Comparison of ENCODE assay signal across 1 cellular context in the genomic region with DNA sequence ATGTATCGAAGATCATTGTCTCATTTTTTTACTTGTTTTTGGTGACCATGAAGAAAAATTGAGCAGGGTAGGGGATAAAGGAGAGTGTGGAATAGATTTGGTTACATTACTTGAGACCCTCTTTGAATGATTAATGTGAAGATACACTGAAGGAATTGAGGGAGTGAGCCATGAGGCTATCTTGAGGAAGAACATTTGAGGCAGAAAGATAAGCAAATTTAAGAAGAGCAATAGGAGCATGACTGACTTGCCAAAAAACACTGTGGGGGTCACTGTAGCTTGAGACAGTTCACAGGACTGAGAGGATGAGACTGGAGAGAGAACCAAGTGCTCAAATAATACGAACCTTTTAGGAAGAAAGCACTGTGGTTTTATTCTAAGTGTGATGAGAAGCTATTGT.
TF ChIP-seq lines count a peak whose summit lies in the region.

No MANE protein-coding gene starts in this region.

TF ChIP-seq in H1, 55 proteins besides CTCF, POLR2A, EP300 and RAD21:
- TF ChIP-seq POLR2AphosphoS5 (IDR thresholded peaks at IDR 0.05; ENCODE audit: low read depth, low read length): no peak
- TF ChIP-seq ZNF274 (IDR thresholded peaks at IDR 0.05; ENCODE audit: borderline replicate concordance, extremely low read depth, low read length): no peak
- TF ChIP-seq BACH1 (IDR thresholded peaks at IDR 0.05; ENCODE audit: low read length): no peak
- no peak for TF ChIP-seq CREB1 (IDR thresholded peaks at IDR 0.05)
- no peak for TF ChIP-seq RBBP5 (IDR thresholded peaks at IDR 0.05; ENCODE audit: borderline replicate concordance, low read depth, low read length)
- no peak for TF ChIP-seq RXRA (IDR thresholded peaks at IDR 0.05; ENCODE audit: insufficient read depth, low read depth, low read length)
- TF ChIP-seq NANOG (IDR thresholded peaks at IDR 0.05; ENCODE audit: insufficient read depth, low read depth, low read length, poor library complexity, severe bottlenecking): no peak
- TF ChIP-seq TCF12 (IDR thresholded peaks at IDR 0.05; ENCODE audit: low read depth, low read length): no peak
- no peak for TF ChIP-seq SP4 (IDR thresholded peaks at IDR 0.05; ENCODE audit: low read length)
- TF ChIP-seq SAP30 (IDR thresholded peaks at IDR 0.05; ENCODE audit: insufficient read depth, insufficient replicate concordance, low read length): no peak
- no peak for TF ChIP-seq CBX8 (IDR thresholded peaks at IDR 0.05; ENCODE audit: borderline replicate concordance, low read depth, low read length)
- no peak for TF ChIP-seq RNF2 (IDR thresholded peaks at IDR 0.05; ENCODE audit: borderline replicate concordance, low read depth, low read length, missing control alignments, poor library complexity, severe bottlenecking)
- no peak for TF ChIP-seq POU5F1 (IDR thresholded peaks at IDR 0.05; ENCODE audit: low read depth, low read length)
- TF ChIP-seq, protein P1, sequence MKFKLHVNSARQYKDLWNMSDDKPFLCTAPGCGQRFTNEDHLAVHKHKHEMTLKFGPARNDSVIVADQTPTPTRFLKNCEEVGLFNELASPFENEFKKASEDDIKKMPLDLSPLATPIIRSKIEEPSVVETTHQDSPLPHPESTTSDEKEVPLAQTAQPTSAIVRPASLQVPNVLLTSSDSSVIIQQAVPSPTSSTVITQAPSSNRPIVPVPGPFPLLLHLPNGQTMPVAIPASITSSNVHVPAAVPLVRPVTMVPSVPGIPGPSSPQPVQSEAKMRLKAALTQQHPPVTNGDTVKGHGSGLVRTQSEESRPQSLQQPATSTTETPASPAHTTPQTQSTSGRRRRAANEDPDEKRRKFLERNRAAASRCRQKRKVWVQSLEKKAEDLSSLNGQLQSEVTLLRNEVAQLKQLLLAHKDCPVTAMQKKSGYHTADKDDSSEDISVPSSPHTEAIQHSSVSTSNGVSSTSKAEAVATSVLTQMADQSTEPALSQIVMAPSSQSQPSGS (IDR thresholded peaks at IDR 0.05; ENCODE audit: low read length): no peak
- TF ChIP-seq RFX5 (IDR thresholded peaks at IDR 0.05; ENCODE audit: borderline replicate concordance, low read depth, low read length): no peak
- TF ChIP-seq TEAD4 (IDR thresholded peaks at IDR 0.05; ENCODE audit: low read depth, low read length): no peak
TF ChIP-seq in H1: peak in this region for 0.
